Comparison of ENCODE assay signal across 11 cellular contexts in genomic region chr19:43664008-43664407, GRCh38.
DNase-seq lines count a peak whose midpoint lies in the region; ATAC-seq and TF ChIP-seq lines count a peak whose summit lies in the region.
"Had no signal": no experiment of that assay in that cellular context is flagged by ENCODE, and none has a peak within 500 bp of the region (broad histone marks: within the 10 kb centered on the region; RNA-seq: fewer than 3 reads in every experiment).

No MANE protein-coding gene starts in this region.

- H3K4me1 ChIP-seq in DOHH2 (ENCODE audit: control insufficient read depth, low read length), result peaks cover 16% of the 10 kb centered on the region

- TF ChIP-seq CTCF in DOHH2 (IDR thresholded peaks at IDR 0.05; ENCODE audit: low read depth, low read length, poor library complexity, severe bottlenecking), result no peak

- no peak for ATAC-seq in central memory CD8-positive, alpha-beta T cell (replicated peaks; ENCODE audit: extremely low read depth, poor library complexity, severe bottlenecking)
- ATAC-seq in GM21717 (IDR thresholded peaks at IDR 0.05; ENCODE audit: unreplicated experiment) (no peak), HG02610 (IDR thresholded peaks at IDR 0.05; ENCODE audit: unreplicated experiment) (no peak), HG03342 (IDR thresholded peaks at IDR 0.05; ENCODE audit: unreplicated experiment) (no peak), GM21528 (IDR thresholded peaks at IDR 0.05; ENCODE audit: low FRiP score, unreplicated experiment) (no peak)

- peak overlapping the region; percentile 21; the same call in 1 of the 2 replicates for H3K4me2 ChIP-seq in DOHH2 (ENCODE audit: low read length)

- H3K36me3 Mint-ChIP-seq in T-helper 2 cell treated with Interferon-gamma antibody and Interleukin-4, amounts not matched to agents 5 μg/mL and 100 μg/mL, for 36 hours (ENCODE audit: low read depth), result peaks cover 52% of the 10 kb centered on the region
- H3K36me3 Mint-ChIP-seq in central memory CD8-positive, alpha-beta T cell (ENCODE audit: insufficient read depth), result peaks cover 8% of the 10 kb centered on the region

- H4K20me1 ChIP-seq in DOHH2 (ENCODE audit: control insufficient read depth, insufficient read depth, low read depth, low read length), result no peaks in the 10 kb centered on the region

- H3K4me1 Mint-ChIP-seq in T-helper 2 cell treated with Interferon-gamma antibody and Interleukin-4, amounts not matched to agents 5 μg/mL and 100 μg/mL, for 36 hours (ENCODE audit: low read depth), result peaks cover 27% of the 10 kb centered on the region
- H3K4me1 Mint-ChIP-seq in central memory CD8-positive, alpha-beta T cell, result peaks cover 30% of the 10 kb centered on the region

- H3K36me3 ChIP-seq in DOHH2 (ENCODE audit: control insufficient read depth, low read length), result no peaks in the 10 kb centered on the region

- H3K4me3 Mint-ChIP-seq in T-helper 2 cell treated with Interferon-gamma antibody and Interleukin-4, amounts not matched to agents 5 μg/mL and 100 μg/mL, for 36 hours, result peak overlapping the region; percentile 66
- peak overlapping the region; percentile 41 for H3K4me3 Mint-ChIP-seq in central memory CD8-positive, alpha-beta T cell

- H3F3A ChIP-seq in DOHH2 (ENCODE audit: control insufficient read depth, insufficient read depth), result no peaks in the 10 kb centered on the region

- peak; percentile 14 to 24 for DNase-seq in AML-193 (lab: John Stamatoyannopoulos, UW)
- DNase-seq in T-helper 2 cell treated with Interferon-gamma antibody and Interleukin-4, amounts not matched to agents 5 μg/mL and 100 μg/mL, for 36 hours (ENCODE audit: low spot score), result peak; percentile 16
- DNase-seq in central memory CD8-positive, alpha-beta T cell (ENCODE audit: low spot score in 2 of 2), result peak in 1 of 2 donors; percentile 29
- DNase-seq: mesendoderm, NCI-H774, transverse colon had no signal

- no peak overlapping the region for H3K4me3 ChIP-seq in DOHH2 (ENCODE audit: low read length)
- H3K4me3 ChIP-seq: transverse colon had no signal

- H3K27ac ChIP-seq in DOHH2 (ENCODE audit: low read depth, low read length), result no peak overlapping the region
- H3K27ac ChIP-seq: transverse colon had no signal

- H3K9me3 Mint-ChIP-seq in T-helper 2 cell treated with Interferon-gamma antibody and Interleukin-4, amounts not matched to agents 5 μg/mL and 100 μg/mL, for 36 hours, result no peaks in the 10 kb centered on the region
- H3K9me3 Mint-ChIP-seq in central memory CD8-positive, alpha-beta T cell, result no peaks in the 10 kb centered on the region

- H3K27me3 Mint-ChIP-seq in T-helper 2 cell treated with Interferon-gamma antibody and Interleukin-4, amounts not matched to agents 5 μg/mL and 100 μg/mL, for 36 hours (ENCODE audit: low read depth), result no peaks in the 10 kb centered on the region
- no peaks in the 10 kb centered on the region for H3K27me3 Mint-ChIP-seq in central memory CD8-positive, alpha-beta T cell

- peak overlapping the region; percentile 65 for H3K27ac Mint-ChIP-seq in T-helper 2 cell treated with Interferon-gamma antibody and Interleukin-4, amounts not matched to agents 5 μg/mL and 100 μg/mL, for 36 hours
- peak overlapping the region; percentile 32 for H3K27ac Mint-ChIP-seq in central memory CD8-positive, alpha-beta T cell (ENCODE audit: low read depth)

- no peaks in the 10 kb centered on the region for H3K9me2 ChIP-seq in DOHH2 (replicated peaks; ENCODE audit: control insufficient read depth, low read length)

- no peaks in the 10 kb centered on the region for H3K79me2 ChIP-seq in DOHH2 (ENCODE audit: control insufficient read depth, low read length)

- no peaks in the 10 kb centered on the region for H3K9me3 ChIP-seq in DOHH2 (ENCODE audit: control insufficient read depth, insufficient read depth, low read length)
- H3K9me3 ChIP-seq: transverse colon had no signal

- peaks cover 6% of the 10 kb centered on the region for H3K27me3 ChIP-seq in DOHH2 (ENCODE audit: control insufficient read depth, low read length)
- H3K27me3 ChIP-seq: transverse colon had no signal
